In the genomic region with DNA sequence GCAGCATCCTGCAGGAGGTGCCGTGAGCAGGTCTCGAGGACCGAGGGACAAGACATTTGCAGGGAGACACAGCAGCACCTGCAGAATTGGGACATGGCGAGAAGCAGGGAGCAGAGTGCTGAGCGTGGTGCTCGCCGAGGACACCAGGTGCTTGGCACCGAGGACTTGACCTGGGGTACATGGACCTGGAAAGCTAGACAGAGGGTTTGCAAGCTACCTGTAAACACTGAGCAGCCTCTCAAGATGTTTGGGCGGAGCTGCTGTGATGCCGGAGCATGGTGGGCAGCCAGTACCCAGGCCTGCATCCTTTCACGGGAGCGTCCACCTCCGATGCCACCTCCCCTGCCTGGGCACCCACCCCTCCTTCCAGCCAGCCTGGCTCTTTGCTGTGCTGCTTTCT, we compare ENCODE assay signal across 33 cellular contexts.
A peak's percentile ranks its signal among the peaks of the same experiment; 100 is the strongest.
DNase-seq lines count a peak whose midpoint lies in the region; TF ChIP-seq lines count a peak whose summit lies in the region.
"Had no signal": no experiment of that assay in that cellular context is flagged by ENCODE, and none has a peak within 500 bp of the region (broad histone marks: within the 10 kb centered on the region; RNA-seq: fewer than 3 reads in every experiment).

No MANE protein-coding gene starts in this region.

- peaks cover 3% of the 10 kb centered on the region for H3K9me3 ChIP-seq in osteoblast (ENCODE audit: low read depth, low read length)
- H3K9me3 ChIP-seq: A549, BE2C, Caco-2 had no signal

- H3K36me3 Mint-ChIP-seq in activated CD4-positive, alpha-beta T cell treated with anti-CD3 and anti-CD28 coated beads, Interleukin-2, amount 10 ng/mL, durations not matched to agents 24 days and 14 days (ENCODE audit: low read depth), result no peaks in the 10 kb centered on the region
- H3K36me3 Mint-ChIP-seq: CD14-positive monocyte; CD4-positive, CD25-positive, alpha-beta regulatory T cell; CD8-positive, alpha-beta T cell had no signal

- no peak overlapping the region for H3K4me3 ChIP-seq in osteoblast (ENCODE audit: insufficient read depth, low read length)
- H3K4me3 ChIP-seq: A549; BLaER1; BLaER1 treated with 17β-estradiol and CSF1 and Interleukin-3, amounts not matched to agents 10 nM and 100 nM had no signal

- no peaks in the 10 kb centered on the region for H3K27me3 Mint-ChIP-seq in activated CD4-positive, alpha-beta T cell treated with anti-CD3 and anti-CD28 coated beads, Interleukin-2, amount 10 ng/mL, durations not matched to agents 24 days and 14 days
- H3K27me3 Mint-ChIP-seq: CD4-positive, alpha-beta memory T cell; CD4-positive, CD25-positive, alpha-beta regulatory T cell; CD8-positive, alpha-beta memory T cell had no signal

- no peaks in the 10 kb centered on the region for H3K36me3 ChIP-seq in osteoblast (ENCODE audit: insufficient read depth, low read length)
- H3K36me3 ChIP-seq: BE2C; BLaER1; BLaER1 treated with 17β-estradiol and CSF1 and Interleukin-3, amounts not matched to agents 10 nM and 100 nM had no signal

- H2AFZ ChIP-seq in osteoblast (ENCODE audit: low read length), result no peak overlapping the region

- H3K4me3 Mint-ChIP-seq in activated CD4-positive, alpha-beta T cell treated with anti-CD3 and anti-CD28 coated beads, Interleukin-2, amount 10 ng/mL, durations not matched to agents 24 days and 14 days, result no peak overlapping the region
- H3K4me3 Mint-ChIP-seq: B cell; CD14-positive monocyte; CD4-positive, alpha-beta memory T cell; CD4-positive, alpha-beta T cell; CD4-positive, CD25-positive, alpha-beta regulatory T cell; CD8-positive, alpha-beta memory T cell; CD8-positive, alpha-beta T cell had no signal

- no peaks in the 10 kb centered on the region for H3K79me2 ChIP-seq in osteoblast (ENCODE audit: insufficient read depth, low read length)

- no peak overlapping the region for H3K27ac ChIP-seq in osteoblast (ENCODE audit: low read depth, low read length)
- H3K27ac ChIP-seq: 22Rv1; A549; BLaER1; BLaER1 treated with 17β-estradiol and CSF1 and Interleukin-3, amounts not matched to agents 10 nM and 100 nM; C4-2B had no signal

- H3K27ac Mint-ChIP-seq in activated CD4-positive, alpha-beta T cell treated with anti-CD3 and anti-CD28 coated beads, Interleukin-2, amount 10 ng/mL, durations not matched to agents 24 days and 14 days, result no peak overlapping the region
- H3K27ac Mint-ChIP-seq: B cell; CD14-positive monocyte; CD4-positive, alpha-beta memory T cell; CD4-positive, alpha-beta T cell; CD4-positive, CD25-positive, alpha-beta regulatory T cell; CD8-positive, alpha-beta memory T cell; CD8-positive, alpha-beta T cell had no signal

- H3K9me3 Mint-ChIP-seq in activated CD4-positive, alpha-beta T cell treated with anti-CD3 and anti-CD28 coated beads, Interleukin-2, amount 10 ng/mL, durations not matched to agents 24 days and 14 days, result no peaks in the 10 kb centered on the region
- H3K9me3 Mint-ChIP-seq: CD4-positive, alpha-beta T cell had no signal

- H3K4me1 Mint-ChIP-seq in activated CD4-positive, alpha-beta T cell treated with anti-CD3 and anti-CD28 coated beads, Interleukin-2, amount 10 ng/mL, durations not matched to agents 24 days and 14 days, result no peaks in the 10 kb centered on the region
- H3K4me1 Mint-ChIP-seq: B cell; CD14-positive monocyte; CD4-positive, CD25-positive, alpha-beta regulatory T cell; CD8-positive, alpha-beta memory T cell had no signal

- no peaks in the 10 kb centered on the region for H4K20me1 ChIP-seq in osteoblast (ENCODE audit: insufficient read depth, low read length)
- H4K20me1 ChIP-seq: BLaER1; BLaER1 treated with 17β-estradiol and CSF1 and Interleukin-3, amounts not matched to agents 10 nM and 100 nM had no signal

- H3K27me3 ChIP-seq in osteoblast (ENCODE audit: insufficient read depth, low read length), result no peaks in the 10 kb centered on the region
- H3K27me3 ChIP-seq: BE2C; BLaER1; BLaER1 treated with 17β-estradiol and CSF1 and Interleukin-3, amounts not matched to agents 10 nM and 100 nM had no signal

- no peak overlapping the region for H3K4me2 ChIP-seq in osteoblast (ENCODE audit: insufficient read depth, low read length)
- H3K4me2 ChIP-seq: A549; BLaER1; BLaER1 treated with 17β-estradiol and CSF1 and Interleukin-3, amounts not matched to agents 10 nM and 100 nM had no signal

- intact Hi-C loops in activated CD4-positive, alpha-beta T cell treated with anti-CD3 and anti-CD28 coated beads, Interleukin-2, amount 10 ng/mL, durations not matched to agents 24 days and 14 days (cut with micrococcal nuclease), result no loop called here
- intact Hi-C loops in posterior vena cava (cut with DNase I), result no loop called here

- H3K4me1 ChIP-seq in osteoblast (ENCODE audit: insufficient read depth, low read length), result no peaks in the 10 kb centered on the region
- H3K4me1 ChIP-seq: A549; BE2C; BLaER1; BLaER1 treated with 17β-estradiol and CSF1 and Interleukin-3, amounts not matched to agents 10 nM and 100 nM; Caco-2 had no signal

- DNase-seq in activated CD4-positive, alpha-beta T cell treated with anti-CD3 and anti-CD28 coated beads, Interleukin-2, amount 10 ng/mL, durations not matched to agents 24 days and 14 days, result peak; percentile 40
- DNase-seq in activated CD4-positive, alpha-beta T cell treated with anti-CD3 and anti-CD28 coated beads for 1 hour, result no peak
- DNase-seq in osteoblast (ENCODE audit: insufficient read length, low spot score, missing footprints) (peak; percentile 43), posterior vena cava (ENCODE audit: low spot score) (peak; percentile 56), NCI-H1694 treated with DMSO at 0.1 percent for 48 hours (lab: John Stamatoyannopoulos, UW) (no peak), NCI-H1436 (lab: John Stamatoyannopoulos, UW) (no peak)
- DNase-seq: 8988T; ACHN; AML-193; BE2C; C1 segment of cervical spinal cord; Caco-2; Calu3; CD4-positive, alpha-beta memory T cell; CD4-positive, alpha-beta T cell; CD4-positive, CD25-positive, alpha-beta regulatory T cell; CD8-positive, alpha-beta memory T cell; CD8-positive, alpha-beta T cell; COR-L47; DMS 273 treated with DMSO at 0.1 percent for 48 hours; DMS153; DMS53; DMS79; DMS79 treated with DMSO at 0.1 percent for 48 hours; DND-41; EL had no signal

- no peak for TF ChIP-seq CTCF in osteoblast (IDR thresholded peaks at IDR 0.05; ENCODE audit: extremely low read depth, low read depth, low read length)

Comparison
In these comparisons a context has a peak if more than half of its experiments do, and no peak if none do; other contexts are left out.
1. DNase-seq: peak in activated CD4-positive, alpha-beta T cell treated with anti-CD3 and anti-CD28 coated beads, Interleukin-2, amount 10 ng/mL, durations not matched to agents 24 days and 14 days (single experiment), osteoblast (single experiment) and posterior vena cava (single experiment); none in activated CD4-positive, alpha-beta T cell treated with anti-CD3 and anti-CD28 coated beads for 1 hour (single experiment), NCI-H1694 treated with DMSO at 0.1 percent for 48 hours (single experiment) and NCI-H1436 (single experiment).